Comparison of ENCODE assay signal across 1 cellular context in the genomic region with DNA sequence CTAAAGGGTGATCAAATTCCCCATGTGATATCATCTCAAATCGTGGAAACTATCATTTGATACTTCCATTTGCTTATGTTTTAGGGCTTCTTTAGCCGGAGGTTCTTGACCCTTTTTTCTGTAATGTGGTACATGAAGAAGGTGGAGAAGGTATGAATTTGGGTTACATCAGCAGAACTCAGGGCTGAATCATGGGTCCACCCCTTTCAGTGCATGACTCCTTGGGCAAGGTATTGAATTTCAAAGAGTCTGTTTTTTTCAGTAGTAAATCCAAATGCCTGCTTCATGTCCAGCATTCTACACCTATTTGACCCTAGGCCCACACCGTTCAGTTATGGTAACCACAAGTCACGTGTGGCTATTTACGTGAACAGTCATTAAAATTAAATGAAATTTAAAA.
TF ChIP-seq lines count a peak whose summit lies in the region.

No MANE protein-coding gene starts in this region.

TF ChIP-seq in HCT116, 20 proteins besides CTCF, POLR2A, EP300 and RAD21 (continued from another document):
- TF ChIP-seq, protein P1, sequence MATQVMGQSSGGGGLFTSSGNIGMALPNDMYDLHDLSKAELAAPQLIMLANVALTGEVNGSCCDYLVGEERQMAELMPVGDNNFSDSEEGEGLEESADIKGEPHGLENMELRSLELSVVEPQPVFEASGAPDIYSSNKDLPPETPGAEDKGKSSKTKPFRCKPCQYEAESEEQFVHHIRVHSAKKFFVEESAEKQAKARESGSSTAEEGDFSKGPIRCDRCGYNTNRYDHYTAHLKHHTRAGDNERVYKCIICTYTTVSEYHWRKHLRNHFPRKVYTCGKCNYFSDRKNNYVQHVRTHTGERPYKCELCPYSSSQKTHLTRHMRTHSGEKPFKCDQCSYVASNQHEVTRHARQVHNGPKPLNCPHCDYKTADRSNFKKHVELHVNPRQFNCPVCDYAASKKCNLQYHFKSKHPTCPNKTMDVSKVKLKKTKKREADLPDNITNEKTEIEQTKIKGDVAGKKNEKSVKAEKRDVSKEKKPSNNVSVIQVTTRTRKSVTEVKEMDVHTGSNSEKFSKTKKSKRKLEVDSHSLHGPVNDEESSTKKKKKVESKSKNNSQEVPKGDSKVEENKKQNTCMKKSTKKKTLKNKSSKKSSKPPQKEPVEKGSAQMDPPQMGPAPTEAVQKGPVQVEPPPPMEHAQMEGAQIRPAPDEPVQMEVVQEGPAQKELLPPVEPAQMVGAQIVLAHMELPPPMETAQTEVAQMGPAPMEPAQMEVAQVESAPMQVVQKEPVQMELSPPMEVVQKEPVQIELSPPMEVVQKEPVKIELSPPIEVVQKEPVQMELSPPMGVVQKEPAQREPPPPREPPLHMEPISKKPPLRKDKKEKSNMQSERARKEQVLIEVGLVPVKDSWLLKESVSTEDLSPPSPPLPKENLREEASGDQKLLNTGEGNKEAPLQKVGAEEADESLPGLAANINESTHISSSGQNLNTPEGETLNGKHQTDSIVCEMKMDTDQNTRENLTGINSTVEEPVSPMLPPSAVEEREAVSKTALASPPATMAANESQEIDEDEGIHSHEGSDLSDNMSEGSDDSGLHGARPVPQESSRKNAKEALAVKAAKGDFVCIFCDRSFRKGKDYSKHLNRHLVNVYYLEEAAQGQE (IDR thresholded peaks at IDR 0.05; ENCODE audit: low read depth) = no peak
- TF ChIP-seq, protein P2, sequence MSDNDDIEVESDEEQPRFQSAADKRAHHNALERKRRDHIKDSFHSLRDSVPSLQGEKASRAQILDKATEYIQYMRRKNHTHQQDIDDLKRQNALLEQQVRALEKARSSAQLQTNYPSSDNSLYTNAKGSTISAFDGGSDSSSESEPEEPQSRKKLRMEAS (IDR thresholded peaks at IDR 0.05) = no peak
- no peak for TF ChIP-seq ZFX (IDR thresholded peaks at IDR 0.05)
